ENCODE assay signal across 3 cellular contexts in the genomic region with DNA sequence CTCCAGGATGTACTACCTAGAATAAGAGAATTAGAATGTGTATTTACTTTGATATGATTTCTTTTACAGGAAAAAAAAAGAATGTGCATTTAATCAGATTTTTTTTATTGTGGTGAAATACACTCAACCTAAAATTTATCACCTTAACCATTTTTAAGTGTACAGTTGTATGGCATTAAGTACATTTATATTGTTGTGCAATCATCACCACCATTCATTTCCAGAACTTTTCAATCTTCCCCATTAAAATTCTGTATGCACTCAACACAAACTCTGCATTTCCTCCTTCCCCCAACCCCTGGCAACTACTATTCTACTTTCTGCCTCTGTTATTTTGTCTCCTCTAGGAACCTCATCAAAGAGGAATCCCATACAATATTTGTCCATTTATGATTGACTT.
A peak's percentile ranks its signal among the peaks of the same experiment; 100 is the strongest.
TF ChIP-seq lines count a peak whose summit lies in the region.

No MANE protein-coding gene starts in this region.

TF ChIP-seq in HepG2, 621 proteins besides CTCF, POLR2A, EP300 and RAD21:
- TF ChIP-seq MEF2D (CRISPR knock-in tag; IDR thresholded peaks at IDR 0.05) (no peak), CEBPB (IDR thresholded peaks at IDR 0.05; ENCODE audit: borderline replicate concordance, low read depth, low read length) (peak; percentile 29; the same call in 1 of the 2 replicates)

TF ChIP-seq in IMR-90, 13 proteins besides CTCF, POLR2A, EP300 and RAD21:
- TF ChIP-seq CHD1 (IDR thresholded peaks at IDR 0.05; ENCODE audit: low read depth, low read length) (no peak), BHLHE40 (IDR thresholded peaks at IDR 0.05; ENCODE audit: low read depth, low read length) (no peak), NFE2L2 (IDR thresholded peaks at IDR 0.05; ENCODE audit: low read depth, low read length) (no peak), CEBPB (IDR thresholded peaks at IDR 0.05; ENCODE audit: low read depth, low read length) (peak; percentile 68)
- TF ChIP-seq, protein P1, sequence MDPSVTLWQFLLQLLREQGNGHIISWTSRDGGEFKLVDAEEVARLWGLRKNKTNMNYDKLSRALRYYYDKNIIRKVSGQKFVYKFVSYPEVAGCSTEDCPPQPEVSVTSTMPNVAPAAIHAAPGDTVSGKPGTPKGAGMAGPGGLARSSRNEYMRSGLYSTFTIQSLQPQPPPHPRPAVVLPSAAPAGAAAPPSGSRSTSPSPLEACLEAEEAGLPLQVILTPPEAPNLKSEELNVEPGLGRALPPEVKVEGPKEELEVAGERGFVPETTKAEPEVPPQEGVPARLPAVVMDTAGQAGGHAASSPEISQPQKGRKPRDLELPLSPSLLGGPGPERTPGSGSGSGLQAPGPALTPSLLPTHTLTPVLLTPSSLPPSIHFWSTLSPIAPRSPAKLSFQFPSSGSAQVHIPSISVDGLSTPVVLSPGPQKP (IDR thresholded peaks at IDR 0.05; ENCODE audit: borderline replicate concordance, low read depth, low read length), result no peak
- TF ChIP-seq, protein P2, sequence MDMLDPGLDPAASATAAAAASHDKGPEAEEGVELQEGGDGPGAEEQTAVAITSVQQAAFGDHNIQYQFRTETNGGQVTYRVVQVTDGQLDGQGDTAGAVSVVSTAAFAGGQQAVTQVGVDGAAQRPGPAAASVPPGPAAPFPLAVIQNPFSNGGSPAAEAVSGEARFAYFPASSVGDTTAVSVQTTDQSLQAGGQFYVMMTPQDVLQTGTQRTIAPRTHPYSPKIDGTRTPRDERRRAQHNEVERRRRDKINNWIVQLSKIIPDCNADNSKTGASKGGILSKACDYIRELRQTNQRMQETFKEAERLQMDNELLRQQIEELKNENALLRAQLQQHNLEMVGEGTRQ (IDR thresholded peaks at IDR 0.05; ENCODE audit: low read depth, low read length), result no peak

TF ChIP-seq in K562, 482 proteins besides CTCF, POLR2A, EP300 and RAD21:
- TF ChIP-seq, protein P3, sequence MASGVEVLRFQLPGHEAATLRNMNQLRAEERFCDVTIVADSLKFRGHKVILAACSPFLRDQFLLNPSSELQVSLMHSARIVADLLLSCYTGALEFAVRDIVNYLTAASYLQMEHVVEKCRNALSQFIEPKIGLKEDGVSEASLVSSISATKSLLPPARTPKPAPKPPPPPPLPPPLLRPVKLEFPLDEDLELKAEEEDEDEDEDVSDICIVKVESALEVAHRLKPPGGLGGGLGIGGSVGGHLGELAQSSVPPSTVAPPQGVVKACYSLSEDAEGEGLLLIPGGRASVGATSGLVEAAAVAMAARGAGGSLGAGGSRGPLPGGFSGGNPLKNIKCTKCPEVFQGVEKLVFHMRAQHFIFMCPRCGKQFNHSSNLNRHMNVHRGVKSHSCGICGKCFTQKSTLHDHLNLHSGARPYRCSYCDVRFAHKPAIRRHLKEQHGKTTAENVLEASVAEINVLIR (CRISPR knock-in tag; IDR thresholded peaks at IDR 0.05), result no peak
- TF ChIP-seq PHB2 (IDR thresholded peaks at IDR 0.05; ENCODE audit: low read depth) (no peak), CEBPB (tag; IDR thresholded peaks at IDR 0.05) (peak; percentile 75), MYBL2 (IDR thresholded peaks at IDR 0.05; ENCODE audit: low read depth) (no peak), MYBL2 (CRISPR knock-in tag; IDR thresholded peaks at IDR 0.05; ENCODE audit: borderline replicate concordance) (no peak), CEBPG (CRISPR knock-in tag; IDR thresholded peaks at IDR 0.05) (no peak), CEBPG (tag; conservative IDR thresholded peaks at IDR 0.05 in 1 of 2, IDR thresholded peaks at IDR 0.05 in 1 of 2) (peak; percentile 40 to 78; a peak in 3 of 4 replicates)
